ENCODE assay signal across 1 cellular context in the genomic region with DNA sequence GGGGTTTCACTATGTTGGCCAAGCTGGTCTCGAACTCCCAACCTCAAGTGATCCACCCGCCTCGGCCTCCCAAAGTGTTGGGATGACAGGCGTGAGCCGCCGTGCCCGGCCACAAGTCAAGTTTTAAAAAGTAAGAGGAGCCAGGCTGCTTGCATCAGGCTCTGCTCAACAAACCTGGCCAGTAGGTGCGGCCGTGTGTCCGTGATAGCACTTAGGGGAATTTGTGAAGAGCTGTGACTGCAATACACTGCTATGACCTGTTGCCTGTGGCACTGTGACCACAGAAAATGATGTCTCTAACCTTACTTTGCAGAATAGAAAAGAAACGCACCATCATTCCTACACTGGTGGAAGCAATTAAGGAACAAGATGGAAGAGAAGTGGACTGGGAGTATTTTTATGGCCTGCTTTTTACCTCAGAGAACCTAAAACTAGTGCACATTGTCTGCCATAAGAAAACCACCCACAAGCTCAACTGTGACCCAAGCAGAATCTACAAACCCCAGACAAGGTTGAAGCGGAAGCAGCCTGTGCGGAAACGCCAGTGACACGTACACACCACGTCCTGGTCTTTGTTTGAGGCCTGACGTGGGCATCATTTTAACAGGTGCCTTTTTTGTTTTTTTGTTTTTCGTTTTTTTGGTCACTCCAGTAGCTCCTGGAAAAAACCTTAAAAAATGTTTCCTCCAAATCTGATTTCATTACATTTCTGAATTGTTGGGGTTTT.
TF ChIP-seq lines count a peak whose summit lies in the region.

No MANE protein-coding gene starts in this region.

TF ChIP-seq in SK-N-SH treated with all-trans-retinoic acid at 6 μM for 48 hours, 23 proteins besides CTCF, POLR2A, EP300 and RAD21:
- TF ChIP-seq, protein P1, sequence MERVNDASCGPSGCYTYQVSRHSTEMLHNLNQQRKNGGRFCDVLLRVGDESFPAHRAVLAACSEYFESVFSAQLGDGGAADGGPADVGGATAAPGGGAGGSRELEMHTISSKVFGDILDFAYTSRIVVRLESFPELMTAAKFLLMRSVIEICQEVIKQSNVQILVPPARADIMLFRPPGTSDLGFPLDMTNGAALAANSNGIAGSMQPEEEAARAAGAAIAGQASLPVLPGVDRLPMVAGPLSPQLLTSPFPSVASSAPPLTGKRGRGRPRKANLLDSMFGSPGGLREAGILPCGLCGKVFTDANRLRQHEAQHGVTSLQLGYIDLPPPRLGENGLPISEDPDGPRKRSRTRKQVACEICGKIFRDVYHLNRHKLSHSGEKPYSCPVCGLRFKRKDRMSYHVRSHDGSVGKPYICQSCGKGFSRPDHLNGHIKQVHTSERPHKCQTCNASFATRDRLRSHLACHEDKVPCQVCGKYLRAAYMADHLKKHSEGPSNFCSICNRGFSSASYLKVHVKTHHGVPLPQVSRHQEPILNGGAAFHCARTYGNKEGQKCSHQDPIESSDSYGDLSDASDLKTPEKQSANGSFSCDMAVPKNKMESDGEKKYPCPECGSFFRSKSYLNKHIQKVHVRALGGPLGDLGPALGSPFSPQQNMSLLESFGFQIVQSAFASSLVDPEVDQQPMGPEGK (CRISPR knock-in tag; IDR thresholded peaks at IDR 0.05; ENCODE audit: borderline replicate concordance) = no peak
- TF ChIP-seq, protein P2, sequence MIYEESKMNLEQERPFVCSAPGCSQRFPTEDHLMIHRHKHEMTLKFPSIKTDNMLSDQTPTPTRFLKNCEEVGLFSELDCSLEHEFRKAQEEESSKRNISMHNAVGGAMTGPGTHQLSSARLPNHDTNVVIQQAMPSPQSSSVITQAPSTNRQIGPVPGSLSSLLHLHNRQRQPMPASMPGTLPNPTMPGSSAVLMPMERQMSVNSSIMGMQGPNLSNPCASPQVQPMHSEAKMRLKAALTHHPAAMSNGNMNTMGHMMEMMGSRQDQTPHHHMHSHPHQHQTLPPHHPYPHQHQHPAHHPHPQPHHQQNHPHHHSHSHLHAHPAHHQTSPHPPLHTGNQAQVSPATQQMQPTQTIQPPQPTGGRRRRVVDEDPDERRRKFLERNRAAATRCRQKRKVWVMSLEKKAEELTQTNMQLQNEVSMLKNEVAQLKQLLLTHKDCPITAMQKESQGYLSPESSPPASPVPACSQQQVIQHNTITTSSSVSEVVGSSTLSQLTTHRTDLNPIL (CRISPR knock-in tag; IDR thresholded peaks at IDR 0.05; ENCODE audit: low read depth) = no peak
- TF ChIP-seq ZNF8 (CRISPR knock-in tag; IDR thresholded peaks at IDR 0.05) = no peak
- TF ChIP-seq ZC3H10 (CRISPR knock-in tag; IDR thresholded peaks at IDR 0.05) = no peak
- TF ChIP-seq, protein P3, sequence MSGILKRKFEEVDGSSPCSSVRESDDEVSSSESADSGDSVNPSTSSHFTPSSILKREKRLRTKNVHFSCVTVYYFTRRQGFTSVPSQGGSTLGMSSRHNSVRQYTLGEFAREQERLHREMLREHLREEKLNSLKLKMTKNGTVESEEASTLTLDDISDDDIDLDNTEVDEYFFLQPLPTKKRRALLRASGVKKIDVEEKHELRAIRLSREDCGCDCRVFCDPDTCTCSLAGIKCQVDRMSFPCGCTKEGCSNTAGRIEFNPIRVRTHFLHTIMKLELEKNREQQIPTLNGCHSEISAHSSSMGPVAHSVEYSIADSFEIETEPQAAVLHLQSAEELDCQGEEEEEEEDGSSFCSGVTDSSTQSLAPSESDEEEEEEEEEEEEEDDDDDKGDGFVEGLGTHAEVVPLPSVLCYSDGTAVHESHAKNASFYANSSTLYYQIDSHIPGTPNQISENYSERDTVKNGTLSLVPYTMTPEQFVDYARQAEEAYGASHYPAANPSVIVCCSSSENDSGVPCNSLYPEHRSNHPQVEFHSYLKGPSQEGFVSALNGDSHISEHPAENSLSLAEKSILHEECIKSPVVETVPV (CRISPR knock-in tag; IDR thresholded peaks at IDR 0.05) = no peak
- TF ChIP-seq PPARA (CRISPR knock-in tag; IDR thresholded peaks at IDR 0.05; ENCODE audit: borderline replicate concordance) = no peak
- no peak for TF ChIP-seq RARB (CRISPR knock-in tag; IDR thresholded peaks at IDR 0.05)
- TF ChIP-seq TCF4 (CRISPR knock-in tag; IDR thresholded peaks at IDR 0.05; ENCODE audit: borderline replicate concordance) = no peak
- TF ChIP-seq OSR1 (CRISPR knock-in tag; IDR thresholded peaks at IDR 0.05) = no peak
- TF ChIP-seq GLIS3 (CRISPR knock-in tag; IDR thresholded peaks at IDR 0.05) = no peak
- no peak for TF ChIP-seq ZNF565 (CRISPR knock-in tag; conservative IDR thresholded peaks at IDR 0.05; ENCODE audit: low read depth)
- no peak for TF ChIP-seq TOX (CRISPR knock-in tag; IDR thresholded peaks at IDR 0.05; ENCODE audit: borderline replicate concordance)
- TF ChIP-seq SNAI2 (CRISPR knock-in tag; IDR thresholded peaks at IDR 0.05) = no peak
- no peak for TF ChIP-seq ZFP3 (CRISPR knock-in tag; IDR thresholded peaks at IDR 0.05)
- TF ChIP-seq, protein P4, sequence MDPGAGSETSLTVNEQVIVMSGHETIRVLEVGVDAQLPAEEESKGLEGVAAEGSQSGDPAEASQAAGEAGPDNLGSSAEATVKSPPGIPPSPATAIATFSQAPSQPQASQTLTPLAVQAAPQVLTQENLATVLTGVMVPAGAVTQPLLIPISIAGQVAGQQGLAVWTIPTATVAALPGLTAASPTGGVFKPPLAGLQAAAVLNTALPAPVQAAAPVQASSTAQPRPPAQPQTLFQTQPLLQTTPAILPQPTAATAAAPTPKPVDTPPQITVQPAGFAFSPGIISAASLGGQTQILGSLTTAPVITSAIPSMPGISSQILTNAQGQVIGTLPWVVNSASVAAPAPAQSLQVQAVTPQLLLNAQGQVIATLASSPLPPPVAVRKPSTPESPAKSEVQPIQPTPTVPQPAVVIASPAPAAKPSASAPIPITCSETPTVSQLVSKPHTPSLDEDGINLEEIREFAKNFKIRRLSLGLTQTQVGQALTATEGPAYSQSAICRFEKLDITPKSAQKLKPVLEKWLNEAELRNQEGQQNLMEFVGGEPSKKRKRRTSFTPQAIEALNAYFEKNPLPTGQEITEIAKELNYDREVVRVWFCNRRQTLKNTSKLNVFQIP (CRISPR knock-in tag; IDR thresholded peaks at IDR 0.05; ENCODE audit: borderline replicate concordance, low read depth) = no peak
- no peak for TF ChIP-seq CSDC2 (CRISPR knock-in tag; IDR thresholded peaks at IDR 0.05)
- no peak for TF ChIP-seq ARNTL (CRISPR knock-in tag; IDR thresholded peaks at IDR 0.05; ENCODE audit: borderline replicate concordance, low read depth)
- no peak for TF ChIP-seq ZFP30 (CRISPR knock-in tag; IDR thresholded peaks at IDR 0.05)
